Comparison of ENCODE assay signal across 12 cellular contexts in genomic region chr1:17377325-17377953, GRCh38.
DNase-seq lines count a peak whose midpoint lies in the region; ATAC-seq and TF ChIP-seq lines count a peak whose summit lies in the region.
"Had no signal": no experiment of that assay in that cellular context is flagged by ENCODE, and none has a peak within 500 bp of the region (broad histone marks: within the 10 kb centered on the region; RNA-seq: fewer than 3 reads in every experiment).

No MANE protein-coding gene starts in this region.

- ATAC-seq in HG03025 (IDR thresholded peaks at IDR 0.05; ENCODE audit: low FRiP score, unreplicated experiment) (no peak), GM21825 (IDR thresholded peaks at IDR 0.05; ENCODE audit: unreplicated experiment) (no peak)
- ATAC-seq: stimulated activated effector memory CD8-positive, alpha-beta T cell treated with anti-CD3 and anti-CD28 coated beads, Interleukin-12 subunit alpha, Interleukin-12 subunit beta, amount 100 ng/mL, for 72 hours had no signal

- peak; percentile 81 for DNase-seq in DMS153 (lab: John Stamatoyannopoulos, UW)
- DNase-seq in LNCaP clone FGC (ENCODE audit: low read depth): peak; percentile 39
- peak; percentile 90 for DNase-seq in NCI-H748 (lab: John Stamatoyannopoulos, UW; ENCODE audit: unreplicated experiment)
- peak; percentile 81 for DNase-seq in iPS-NIHi11 (ENCODE audit: low spot score)
- no peak for DNase-seq in HPDE6-E6E7 (ENCODE audit: extremely low spot score)
- no peak for DNase-seq in activated naive CD4-positive, alpha-beta T cell treated with Interleukin-2 at 50 U/mL for 16 hours
- DNase-seq: activated CD4-positive, alpha-beta memory T cell treated with anti-CD3 and anti-CD28 coated beads for 36 hours; activated T-cell treated with anti-CD3 and anti-CD28 coated beads, Interleukin-2, amount 50 U/mL, for 48 hours; foreskin melanocyte had no signal

- TF ChIP-seq CTCF in LNCaP clone FGC (IDR thresholded peaks at IDR 0.05; ENCODE audit: control insufficient read depth, extremely low read depth, insufficient read depth): no peak

- H3K4me3 ChIP-seq in LNCaP clone FGC (ENCODE audit: low read depth, low read length): no peak overlapping the region

Comparison
In these comparisons a context has a peak if more than half of its experiments do, and no peak if none do; other contexts are left out.
1. DNase-seq: peak in DMS153 (single experiment), LNCaP clone FGC (single experiment), NCI-H748 (single experiment) and iPS-NIHi11 (single experiment); none in HPDE6-E6E7 (single experiment) and activated naive CD4-positive, alpha-beta T cell treated with Interleukin-2 at 50 U/mL for 16 hours (single experiment).